25 cellular contexts compared by ENCODE assay signal in genomic region chr4:121665371-121665770, GRCh38. TPM values are rescaled to one million over a fixed set of nuclear protein-coding genes. Genes with fewer than 3 reads are reported as not detected.
DNase-seq lines count a peak whose midpoint lies in the region; ATAC-seq, FAIRE-seq and TF ChIP-seq lines count a peak whose summit lies in the region.
"Had no signal": no experiment of that assay in that cellular context is flagged by ENCODE, and none has a peak within 500 bp of the region (broad histone marks: within the 10 kb centered on the region; RNA-seq: fewer than 3 reads in every experiment).

No MANE protein-coding gene starts in this region.

- H3K9me3 ChIP-seq in HepG2 (ENCODE audit: low read length): no peaks in the 10 kb centered on the region
- no peaks in the 10 kb centered on the region for H3K9me3 ChIP-seq in right lobe of liver
- no peaks in the 10 kb centered on the region for H3K9me3 ChIP-seq in K562 (replicated peaks; ENCODE audit: control insufficient read depth, insufficient read depth, low read depth, low read length)
- H3K9me3 ChIP-seq in subcutaneous abdominal adipose tissue (ENCODE audit: control insufficient read depth in 5 of 5, low read length in 5 of 5): no peaks in the 10 kb centered on the region
- H3K9me3 ChIP-seq: A549; BE2C; BLaER1 treated with 17β-estradiol and CSF1 and Interleukin-3, amounts not matched to agents 10 nM and 100 nM; HAP-1 had no signal

- H3K4me3 ChIP-seq in HepG2 (replicated peaks in 1 of 3; ENCODE audit: insufficient read depth in 1 of 3, low read depth in 2 of 3, low read length in 3 of 3): no peak overlapping the region
- H3K4me3 ChIP-seq in right lobe of liver: no peak overlapping the region
- no peak overlapping the region for H3K4me3 ChIP-seq in K562
- no peak overlapping the region for H3K4me3 ChIP-seq in subcutaneous abdominal adipose tissue (ENCODE audit: low read depth in 1 of 5, low read length in 5 of 5)
- H3K4me3 ChIP-seq: A549; BLaER1 treated with 17β-estradiol and CSF1 and Interleukin-3, amounts not matched to agents 10 nM and 100 nM; GM12878; HAP-1 had no signal

- no peak for TF ChIP-seq CTCF in HepG2 (CRISPR knock-in tag; IDR thresholded peaks at IDR 0.05)
- TF ChIP-seq CTCF in right lobe of liver (IDR thresholded peaks at IDR 0.05): no peak
- TF ChIP-seq CTCF in K562 (IDR thresholded peaks at IDR 0.05 in 2 of 3, conservative IDR thresholded peaks at IDR 0.05 in 1 of 3; ENCODE audit: insufficient read depth in 2 of 3, low read depth in 1 of 3, low read length in 3 of 3): no peak

- in situ Hi-C loops in HepG2 (cut with HindIII; ENCODE audit: extremely low pct_ligation_motif_present, low pct_unique_long_range_greater_than_20kb): no loop called here
- in situ Hi-C loops in K562 (cut with MboI): no loop called here

- H4K20me1 ChIP-seq in HepG2 (ENCODE audit: insufficient read depth, low read length) (no peaks in the 10 kb centered on the region), K562 (replicated peaks; ENCODE audit: control insufficient read depth, insufficient read depth, low read length) (no peaks in the 10 kb centered on the region)

- no peak for DNase-seq in HepG2 (ENCODE audit: low spot score)
- DNase-seq in right lobe of liver: no peak
- no peak for DNase-seq in K562 (ENCODE audit: extremely low read depth in 1 of 4, low spot score in 3 of 4)
- DNase-seq in left colon: no peak
- no peak for DNase-seq in activated CD8-positive, alpha-beta memory T cell treated with anti-CD3 and anti-CD28 coated beads, Interleukin-2, amount 50 U/mL, for 4 hours
- DNase-seq in NCI-H524 treated with DMSO at 0.1 percent for 48 hours (lab: John Stamatoyannopoulos, UW): no peak
- no peak for DNase-seq in left lobe of liver (ENCODE audit: low spot score)
- DNase-seq: 8988T; ACHN; AML-193; BE2C; CD4-positive, alpha-beta T cell; CD8-positive, alpha-beta memory T cell; DMS 273 treated with DMSO at 0.1 percent for 48 hours; DMS79; EL; GDM1; GOT3 had no signal

- H3K79me2 ChIP-seq in HepG2 (ENCODE audit: insufficient read depth, low read length) (no peaks in the 10 kb centered on the region), K562 (ENCODE audit: control insufficient read depth, insufficient read depth, low read length) (no peaks in the 10 kb centered on the region)

- WGBS in HepG2 (ENCODE audit: low lambda C conversion rate): 95% methylated on average over 3 of the region's 3 CpGs
- 51% methylated on average over 3 of the region's 3 CpGs for WGBS in right lobe of liver (ENCODE audit: insufficient coverage, low coverage, low lambda C conversion rate, missing lambda C conversion rate)
- WGBS in K562 (ENCODE audit: insufficient coverage, low coverage, missing lambda C conversion rate): 0% methylated on average over 2 of the region's 3 CpGs

- intact Hi-C loops in HepG2 (cut with micrococcal nuclease; ENCODE audit: unreplicated experiment): no loop called here
- intact Hi-C loops in right lobe of liver (cut with DNase I): no loop called here
- intact Hi-C loops in K562 (cut with micrococcal nuclease): no loop called here
- intact Hi-C loops in left colon (cut with DNase I, micrococcal nuclease): no loop called here

- H3K27ac ChIP-seq in HepG2 (ENCODE audit: extremely low read length, insufficient read depth, low read length): no peak overlapping the region
- H3K27ac ChIP-seq in right lobe of liver: no peak overlapping the region
- no peak overlapping the region for H3K27ac ChIP-seq in K562 (ENCODE audit: extremely low read depth, low read depth, low read length)
- peak overlapping the region; percentile 88 for H3K27ac ChIP-seq in subcutaneous abdominal adipose tissue (ENCODE audit: low read depth, low read length)
- H3K27ac ChIP-seq: A549; BLaER1 treated with 17β-estradiol and CSF1 and Interleukin-3, amounts not matched to agents 10 nM and 100 nM had no signal

- H3K4me2 ChIP-seq in HepG2 (ENCODE audit: low read depth, low read length): no peak overlapping the region
- H3K4me2 ChIP-seq in K562 (ENCODE audit: insufficient read depth, low read length): no peak overlapping the region
- H3K4me2 ChIP-seq: A549; BLaER1 treated with 17β-estradiol and CSF1 and Interleukin-3, amounts not matched to agents 10 nM and 100 nM had no signal

- TF ChIP-seq POLR2A in HepG2 (IDR thresholded peaks at IDR 0.05; ENCODE audit: insufficient read depth in 1 of 2, low read depth in 2 of 2, low read length in 2 of 2) (no peak), right lobe of liver (IDR thresholded peaks at IDR 0.05) (no peak), K562 (conservative IDR thresholded peaks at IDR 0.05) (no peak)

- peaks cover 11 to 32% of the 10 kb centered on the region in 2 experiments; a peak in 4 of 5 replicates for H3K36me3 ChIP-seq in HepG2 (replicated peaks in 1 of 2; ENCODE audit: control insufficient read depth in 1 of 2, insufficient read depth in 2 of 2, low read length in 2 of 2)
- peaks cover 0 to 38% (median 17%) of the 10 kb centered on the region in 4 donors for H3K36me3 ChIP-seq in right lobe of liver
- H3K36me3 ChIP-seq in K562 (ENCODE audit: control insufficient read depth, insufficient read depth, low read length): peaks cover 23% of the 10 kb centered on the region; the same call in 2 of the 3 replicates
- peaks cover 33 to 56% (median 47%) of the 10 kb centered on the region in 5 donors for H3K36me3 ChIP-seq in subcutaneous abdominal adipose tissue (ENCODE audit: control insufficient read depth in 5 of 5, insufficient read depth in 5 of 5, low read length in 5 of 5)
- H3K36me3 ChIP-seq: BE2C had no signal

- no TSS peak for BruUV-seq in HepG2 (replicated peaks; lab: Mats Ljungman, UMichigan)
- no TSS peak for BruUV-seq in K562 (replicated peaks; lab: Mats Ljungman, UMichigan)

- no peak overlapping the region for H3K9ac ChIP-seq in HepG2 (ENCODE audit: insufficient read depth, low read depth, low read length)
- H3K9ac ChIP-seq in K562 (ENCODE audit: insufficient read depth in 1 of 2, low read depth in 2 of 2, low read length in 2 of 2): no peak overlapping the region
- H3K9ac ChIP-seq in subcutaneous abdominal adipose tissue (ENCODE audit: low read length in 5 of 5): no peak overlapping the region
- H3K9ac ChIP-seq: BLaER1 treated with 17β-estradiol and CSF1 and Interleukin-3, amounts not matched to agents 10 nM and 100 nM had no signal

- TF ChIP-seq RAD21 in HepG2 (CRISPR knock-in tag; IDR thresholded peaks at IDR 0.05): no peak
- no peak for TF ChIP-seq RAD21 in K562 (CRISPR knock-in tag; conservative IDR thresholded peaks at IDR 0.05 in 1 of 2, IDR thresholded peaks at IDR 0.05 in 1 of 2)

- no peaks in the 10 kb centered on the region for H3K4me1 ChIP-seq in HepG2 (ENCODE audit: insufficient read depth, low read length)
- H3K4me1 ChIP-seq in right lobe of liver: peaks cover 0 to 6% (median 0%) of the 10 kb centered on the region in 4 donors
- H3K4me1 ChIP-seq in K562 (replicated peaks in 1 of 2; ENCODE audit: control insufficient read depth in 2 of 2, insufficient read depth in 2 of 2, low read length in 2 of 2): no peaks in the 10 kb centered on the region
- peaks cover 5 to 28% (median 14%) of the 10 kb centered on the region in 5 donors for H3K4me1 ChIP-seq in subcutaneous abdominal adipose tissue (ENCODE audit: control insufficient read depth in 5 of 5, insufficient read depth in 5 of 5, low read length in 5 of 5)
- H3K4me1 ChIP-seq: BE2C; BLaER1 treated with 17β-estradiol and CSF1 and Interleukin-3, amounts not matched to agents 10 nM and 100 nM; HAP-1 had no signal

- no peak for ATAC-seq in HepG2
- ATAC-seq in right lobe of liver: no peak
- no peak for ATAC-seq in K562
- ATAC-seq in left colon: peak; percentile 62
- ATAC-seq in left lobe of liver: no peak
- ATAC-seq: A549, GM12878 had no signal

- no peak for TF ChIP-seq EP300 in HepG2 (IDR thresholded peaks at IDR 0.05; ENCODE audit: low read depth in 2 of 2, low read length in 2 of 2)
- no peak for TF ChIP-seq EP300 in HepG2 (CRISPR knock-in tag; IDR thresholded peaks at IDR 0.05; ENCODE audit: borderline replicate concordance)
- TF ChIP-seq EP300 in K562 (IDR thresholded peaks at IDR 0.05; ENCODE audit: low read length): no peak

- CTCF ChIA-PET in HepG2 (lab: Yijun Ruan, JAX; ENCODE audit: low intra/inter-chr PET ratio, low total read pairs): no interaction called here
- CTCF ChIA-PET in K562 (lab: Yijun Ruan, JAX; ENCODE audit: low intra/inter-chr PET ratio): no interaction called here

- H3K9me1 ChIP-seq in K562 (ENCODE audit: control insufficient read depth, insufficient read depth, low read length): no peaks in the 10 kb centered on the region

- H2AFZ ChIP-seq in HepG2 (ENCODE audit: low read length) (no peak overlapping the region), K562 (ENCODE audit: low read depth, low read length) (no peak overlapping the region)

- POLR2A ChIA-PET in HepG2 (lab: Yijun Ruan, JAX) (interaction anchor here (1.7 kb wide), 1 partner anchor 31 kb away, joined by 4 read pairs; the partner anchor contains the start of gene ANXA5), K562 (lab: Yijun Ruan, JAX) (no interaction called here)

- H3K27me3 ChIP-seq in HepG2 (ENCODE audit: control insufficient read depth in 1 of 2, insufficient read depth in 2 of 2, low read length in 2 of 2) (no peaks in the 10 kb centered on the region), right lobe of liver (no peaks in the 10 kb centered on the region), K562 (ENCODE audit: control insufficient read depth in 2 of 2, insufficient read depth in 2 of 2, low read length in 2 of 2) (no peaks in the 10 kb centered on the region), subcutaneous abdominal adipose tissue (ENCODE audit: control insufficient read depth in 5 of 5, insufficient read depth in 4 of 5, low read length in 5 of 5) (no peaks in the 10 kb centered on the region)
- H3K27me3 ChIP-seq: BE2C; BLaER1 treated with 17β-estradiol and CSF1 and Interleukin-3, amounts not matched to agents 10 nM and 100 nM had no signal

- FAIRE-seq in HepG2 (lab: Jason Lieb, UNC) (no peak), K562 (lab: Jason Lieb, UNC) (no peak)
- FAIRE-seq: A549, D721Med, GM12878, H54 had no signal

RNA-seq across cellular contexts. Expression of gene ANXA5, which starts 31.4 kb away (rescaled TPM):
- total RNA-seq in HepG2 (2016; rRNA removed; fragmentation: Illumina TruSeq; extraction: Trizol) (342 and 477 TPM in 2 replicates), right lobe of liver (100 to 1,000 TPM in 3 of 6 experiments, 10 to 100 TPM in 3; 52.2 to 216 (median 97.8) TPM), K562 (2014; rRNA removed) (48.5 and 49.9 TPM in 2 replicates), K562 (2014; rRNA removed; fragmentation: Illumina TruSeq; extraction: Trizol) (84.5 and 93.3 TPM in 2 replicates), K562 (2015; rRNA removed; fragmentation: Illumina TruSeq; extraction: Trizol) (102 and 108 TPM in 2 replicates), K562 (2021) (56.7 and 57.0 TPM in 2 replicates), left colon (10 to 100 TPM; 61.3 to 84.7 TPM), left lobe of liver (49.1 TPM)
- total RNA-seq in HepG2 (2016; cell fraction: cytosol; rRNA removed; fragmentation: Illumina TruSeq; extraction: Trizol; ENCODE audit: low read depth): 45.6 and 47.1 TPM in 2 replicates
- 351 and 486 TPM in 2 replicates for total RNA-seq in HepG2 (2016; cell fraction: insoluble cytoplasmic fraction; rRNA removed; fragmentation: Illumina TruSeq; extraction: Trizol)
- 81.7 and 82.9 TPM in 2 replicates for total RNA-seq in HepG2 (2016; cell fraction: membrane; rRNA removed; fragmentation: Illumina TruSeq; extraction: Trizol)
- 182 and 183 TPM in 2 replicates for total RNA-seq in HepG2 (2016; cell fraction: nucleus; rRNA removed; fragmentation: Illumina TruSeq; extraction: Trizol)
- polyA plus RNA-seq in HepG2 (2011; rRNA removed) (175 and 209 TPM in 2 replicates), K562 (2011; rRNA removed) (68.9 and 78.5 TPM in 2 replicates), K562 (2014; fragmentation: Illumina TruSeq; extraction: Trizol) (90.0 and 99.1 TPM in 2 replicates), K562 (2014; fragmentation: Nextera tagmentation; extraction: Ambion mirVana) (100 to 1,000 TPM in 1 of 2 experiments, 10 to 100 TPM in 1; 85.9 to 131 TPM), K562 (2014; rRNA removed) (70.5 and 83.0 TPM in 2 replicates)
- polyA plus RNA-seq in HepG2 (2011; cell fraction: cytosol; rRNA removed): 161 and 205 TPM in 2 replicates
- polyA plus RNA-seq in HepG2 (2011; cell fraction: nucleus; rRNA removed): 114 and 117 TPM in 2 replicates
- polyA plus RNA-seq in HepG2 (2012): 231 and 245 TPM in 2 replicates
- 37.2 and 41.9 TPM in 2 replicates for polyA plus RNA-seq in HepG2 (2016; cell fraction: cytosol; fragmentation: Illumina TruSeq; extraction: Trizol; ENCODE audit: low read depth)
- 523 and 561 TPM in 2 replicates for polyA plus RNA-seq in HepG2 (2016; cell fraction: insoluble cytoplasmic fraction; fragmentation: Illumina TruSeq; extraction: Trizol; ENCODE audit: low read depth)
- 66.0 and 66.3 TPM in 2 replicates for polyA plus RNA-seq in HepG2 (2016; cell fraction: membrane; fragmentation: Illumina TruSeq; extraction: Trizol; ENCODE audit: low read depth)
- polyA plus RNA-seq in HepG2 (2016; cell fraction: nucleus; fragmentation: Illumina TruSeq; extraction: Trizol; ENCODE audit: insufficient read depth, low read depth): 239 and 250 TPM in 2 replicates
- 105 and 156 TPM in 2 replicates for polyA minus RNA-seq in HepG2 (2011; rRNA and poly(A)+ RNA removed; ENCODE audit: low replicate concordance)
- 270 and 336 TPM in 2 replicates for polyA minus RNA-seq in HepG2 (2011; cell fraction: cytosol; rRNA and poly(A)+ RNA removed)
- 156 and 160 TPM in 2 replicates for polyA minus RNA-seq in HepG2 (2011; cell fraction: nucleus; rRNA and poly(A)+ RNA removed)
- total RNA-seq in K562 (2011; cell fraction: chromatin; rRNA removed; ENCODE audit: low replicate concordance): 12.5 and 31.8 TPM in 2 replicates
- 6.7 and 8.6 TPM in 2 replicates for total RNA-seq in K562 (2011; cell fraction: nucleolus; rRNA removed)
- 18.5 and 29.5 TPM in 2 replicates for total RNA-seq in K562 (2011; cell fraction: nucleoplasm; rRNA removed)
- polyA plus RNA-seq in K562 (2011; cell fraction: cytosol; rRNA removed): 37.1 and 68.1 TPM in 2 replicates
- polyA plus RNA-seq in K562 (2011; cell fraction: nucleus; rRNA removed): 23.8 and 53.1 TPM in 2 replicates
- polyA plus RNA-seq in K562 (2012): 85.5 and 139 TPM in 2 replicates
- 51.2 and 72.8 TPM in 2 replicates for polyA minus RNA-seq in K562 (2011; rRNA and poly(A)+ RNA removed)
- 51.2 and 86.9 TPM in 2 replicates for polyA minus RNA-seq in K562 (2011; cell fraction: cytosol; rRNA and poly(A)+ RNA removed)
- polyA minus RNA-seq in K562 (2011; cell fraction: nucleus; rRNA and poly(A)+ RNA removed): 12.1 and 31.8 TPM in 2 replicates

Comparison
In these comparisons a context has a peak if more than half of its experiments do, and no peak if none do; other contexts are left out.
1. Of the 241 proteins assayed by ChIP-seq in both HepG2 and K562: peak only in HepG2: HNRNPK; only in K562: none; in both: PCBP2; in neither: 239.